In the genomic region with DNA sequence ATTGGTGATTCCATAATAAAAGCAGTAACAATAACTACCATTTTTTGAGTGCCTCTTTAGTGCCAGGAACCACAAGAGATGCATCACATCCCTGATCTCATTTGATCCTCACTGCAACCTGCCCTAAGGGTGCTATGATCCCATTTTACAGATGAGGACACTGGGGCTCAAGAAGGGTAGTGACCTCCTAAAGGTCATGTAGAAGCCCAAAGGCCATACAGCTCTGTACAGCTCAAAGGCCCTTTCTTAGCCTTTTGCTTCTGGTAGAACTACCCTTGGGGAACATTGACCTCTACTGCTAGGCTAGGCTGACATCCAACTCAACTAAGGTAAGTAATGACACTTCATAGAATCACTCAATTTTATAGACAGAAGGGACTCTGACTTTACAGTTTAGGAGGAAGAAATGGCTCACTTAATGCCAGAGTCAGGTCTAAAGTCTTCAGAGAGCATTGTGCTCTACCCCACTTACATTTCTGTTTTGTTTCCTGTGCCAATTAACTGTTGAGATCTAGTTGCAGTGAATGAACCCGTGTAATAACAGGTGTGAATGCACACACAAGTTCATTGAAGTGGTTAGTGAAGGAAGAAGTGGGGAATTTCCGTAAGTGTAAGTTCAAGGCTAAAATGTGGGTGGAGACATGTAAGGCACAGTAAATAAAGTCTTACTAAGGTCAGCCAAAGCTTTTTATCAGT, we compare ENCODE assay signal across 11 cellular contexts. TPM values are rescaled to one million over a fixed set of nuclear protein-coding genes. Genes with fewer than 3 reads are reported as not detected.
DNase-seq lines count a peak whose midpoint lies in the region; ATAC-seq and TF ChIP-seq lines count a peak whose summit lies in the region.
"Had no signal": no experiment of that assay in that cellular context is flagged by ENCODE, and none has a peak within 500 bp of the region (broad histone marks: within the 10 kb centered on the region; RNA-seq: fewer than 3 reads in every experiment).

No MANE protein-coding gene starts in this region.

- H3K27me3 ChIP-seq in CD4-positive, CD25-positive, alpha-beta regulatory T cell (ENCODE audit: control insufficient read depth, insufficient read depth, low read length), result no peaks in the 10 kb centered on the region
- H3K27me3 ChIP-seq in KMS-11 (ENCODE audit: insufficient read depth, low read depth) (no peaks in the 10 kb centered on the region), muscle layer of duodenum (ENCODE audit: low read depth, low read length) (no peaks in the 10 kb centered on the region), foreskin keratinocyte (no peaks in the 10 kb centered on the region)

- no peak overlapping the region for H2AFZ ChIP-seq in KMS-11 (ENCODE audit: low read depth)

- H3K36me3 Mint-ChIP-seq in CD4-positive, CD25-positive, alpha-beta regulatory T cell, result peaks cover 39% of the 10 kb centered on the region
- peaks cover 44% of the 10 kb centered on the region for H3K36me3 Mint-ChIP-seq in activated naive CD8-positive, alpha-beta T cell treated with anti-CD3 and anti-CD28 coated beads, Interleukin-2, amount 10 ng/mL, durations not matched to agents 7 days and 5 days

- H3K9ac ChIP-seq in KMS-11, result no peak overlapping the region

- H3K36me3 ChIP-seq in CD4-positive, CD25-positive, alpha-beta regulatory T cell (ENCODE audit: control insufficient read depth, insufficient read depth, low read length), result peaks cover 61% of the 10 kb centered on the region
- H3K36me3 ChIP-seq in KMS-11 (ENCODE audit: insufficient read depth) (0 out of 2 replicates have a peak, but pooled peaks cover 5% of the 10 kb centered on the region), muscle layer of duodenum (ENCODE audit: control insufficient read depth in 1 of 2, insufficient read depth in 2 of 2, low read length in 2 of 2) (peaks cover 15 to 35% of the 10 kb centered on the region in 2 donors)

- H3K4me1 ChIP-seq in CD4-positive, CD25-positive, alpha-beta regulatory T cell (ENCODE audit: control insufficient read depth, insufficient read depth, low read length, poor library complexity, severe bottlenecking), result peaks cover 33% of the 10 kb centered on the region
- H3K4me1 ChIP-seq in KMS-11 (ENCODE audit: low read depth, poor library complexity, severe bottlenecking), result peaks cover 41% of the 10 kb centered on the region
- H3K4me1 ChIP-seq in muscle layer of duodenum (ENCODE audit: control insufficient read depth in 1 of 2, insufficient read depth in 2 of 2, low read length in 2 of 2), result peaks cover 10 to 15% of the 10 kb centered on the region in 2 donors
- H3K4me1 ChIP-seq in foreskin keratinocyte, result no peaks in the 10 kb centered on the region

- H3K9me3 Mint-ChIP-seq in CD4-positive, CD25-positive, alpha-beta regulatory T cell, result peaks cover 0 to 1% (median 0%) of the 10 kb centered on the region in 7 donors
- no peaks in the 10 kb centered on the region for H3K9me3 Mint-ChIP-seq in activated naive CD8-positive, alpha-beta T cell treated with anti-CD3 and anti-CD28 coated beads, Interleukin-2, amount 10 ng/mL, durations not matched to agents 7 days and 5 days

- peak overlapping the region; percentile 7 for H3K4me2 ChIP-seq in KMS-11

- peak overlapping the region; percentile 68 for H3K4me3 ChIP-seq in CD4-positive, CD25-positive, alpha-beta regulatory T cell (ENCODE audit: low read depth, low read length)
- H3K4me3 ChIP-seq in KMS-11 (IDR thresholded peaks at IDR 0.05; ENCODE audit: insufficient read depth, low read depth, low read length) (no peak overlapping the region), muscle layer of duodenum (ENCODE audit: low read depth in 1 of 2, low read length in 2 of 2) (no peak overlapping the region)

- H3K9me3 ChIP-seq in CD4-positive, CD25-positive, alpha-beta regulatory T cell (ENCODE audit: control insufficient read depth in 2 of 2, low read length in 2 of 2), result no peaks in the 10 kb centered on the region
- no peaks in the 10 kb centered on the region for H3K9me3 ChIP-seq in muscle layer of duodenum (ENCODE audit: control insufficient read depth in 1 of 2, low read length in 2 of 2)

- peak overlapping the region; percentile 83 for H3K27ac ChIP-seq in CD4-positive, CD25-positive, alpha-beta regulatory T cell (ENCODE audit: insufficient read depth, low read length, poor library complexity, severe bottlenecking)
- H3K27ac ChIP-seq in KMS-11 (peak overlapping the region; percentile 9; the same call in 1 of the 2 replicates), muscle layer of duodenum (ENCODE audit: low read length) (peak overlapping the region; percentile 32), foreskin keratinocyte (no peak overlapping the region)
- H3K27ac ChIP-seq: C4-2B had no signal

- H3K27me3 Mint-ChIP-seq in CD4-positive, CD25-positive, alpha-beta regulatory T cell, result no peaks in the 10 kb centered on the region
- no peaks in the 10 kb centered on the region for H3K27me3 Mint-ChIP-seq in activated naive CD8-positive, alpha-beta T cell treated with anti-CD3 and anti-CD28 coated beads, Interleukin-2, amount 10 ng/mL, durations not matched to agents 7 days and 5 days

- DNase-seq in CD4-positive, CD25-positive, alpha-beta regulatory T cell, result peak in 2 of 3 donors; percentile 72 to 87
- no peak for DNase-seq in activated naive CD8-positive, alpha-beta T cell treated with anti-CD3 and anti-CD28 coated beads, Interleukin-2, amount 10 ng/mL, durations not matched to agents 7 days and 5 days
- DNase-seq in iPS-NIHi11 (ENCODE audit: low spot score) (no peak), foreskin keratinocyte (no peak)
- DNase-seq: NCI-H69, occipital lobe had no signal

- H3K27ac Mint-ChIP-seq in CD4-positive, CD25-positive, alpha-beta regulatory T cell, result peak overlapping the region; percentile 90 to 97 (median 91)
- peak overlapping the region; percentile 84 for H3K27ac Mint-ChIP-seq in activated naive CD8-positive, alpha-beta T cell treated with anti-CD3 and anti-CD28 coated beads, Interleukin-2, amount 10 ng/mL, durations not matched to agents 7 days and 5 days

- POLR2A ChIA-PET in activated naive CD8-positive, alpha-beta T cell treated with anti-CD3 and anti-CD28 coated beads, Interleukin-2, amount 10 ng/mL, durations not matched to agents 7 days and 5 days (lab: Charles Lee), result interaction anchor here (0.7 to 1.5 kb wide), 3 partner anchors 181 to 641 kb away, joined by 3 read pairs; no protein-coding TSS in a partner anchor

- no peaks in the 10 kb centered on the region for H3K79me2 ChIP-seq in KMS-11 (ENCODE audit: insufficient read depth, low read depth)

- TF ChIP-seq CTCF in KMS-11 (conservative IDR thresholded peaks at IDR 0.05; ENCODE audit: low read depth, low read length) (no peak), foreskin keratinocyte (conservative IDR thresholded peaks at IDR 0.05) (no peak)

- peak overlapping the region; percentile 15 to 78 (median 65) for H3K4me3 Mint-ChIP-seq in CD4-positive, CD25-positive, alpha-beta regulatory T cell
- peak overlapping the region; percentile 56 for H3K4me3 Mint-ChIP-seq in activated naive CD8-positive, alpha-beta T cell treated with anti-CD3 and anti-CD28 coated beads, Interleukin-2, amount 10 ng/mL, durations not matched to agents 7 days and 5 days

- H3K4me1 Mint-ChIP-seq in CD4-positive, CD25-positive, alpha-beta regulatory T cell, result peaks cover 24 to 72% (median 59%) of the 10 kb centered on the region in 4 donors
- H3K4me1 Mint-ChIP-seq in activated naive CD8-positive, alpha-beta T cell treated with anti-CD3 and anti-CD28 coated beads, Interleukin-2, amount 10 ng/mL, durations not matched to agents 7 days and 5 days, result peaks cover 35% of the 10 kb centered on the region

- no peaks in the 10 kb centered on the region for H4K20me1 ChIP-seq in KMS-11 (ENCODE audit: insufficient read depth)

- peak; percentile 89 for ATAC-seq in CD4-positive, CD25-positive, alpha-beta regulatory T cell (ENCODE audit: low read depth in 2 of 2)
- peak; percentile 91 for ATAC-seq in activated naive CD8-positive, alpha-beta T cell treated with anti-CD3 and anti-CD28 coated beads, Interleukin-2, amount 10 ng/mL, durations not matched to agents 7 days and 5 days (ENCODE audit: low read depth)
- ATAC-seq in HG03045 (IDR thresholded peaks at IDR 0.05; ENCODE audit: unreplicated experiment) (no peak), GM18870 (IDR thresholded peaks at IDR 0.05; ENCODE audit: unreplicated experiment) (no peak), foreskin keratinocyte (no peak)

RNA-seq across cellular contexts. Expression of gene SLC9A8, which starts 10.7 kb away (rescaled TPM):
- total RNA-seq in CD4-positive, CD25-positive, alpha-beta regulatory T cell, result 47.4 TPM
- polyA plus RNA-seq in CD4-positive, CD25-positive, alpha-beta regulatory T cell, result 1 to 10 TPM; 4.9 to 8.7 (median 7.0) TPM
- total RNA-seq in activated naive CD8-positive, alpha-beta T cell treated with anti-CD3 and anti-CD28 coated beads, Interleukin-2, amount 10 ng/mL, durations not matched to agents 7 days and 5 days, result 10 to 100 TPM; 18.8 to 22.3 TPM
- 3.7 and 5.9 TPM in 2 replicates for total RNA-seq in foreskin keratinocyte
- 1.7 and 2.3 TPM in 2 replicates for polyA plus RNA-seq in foreskin keratinocyte

Comparison
In these comparisons a context has a peak if more than half of its experiments do, and no peak if none do; other contexts are left out.
1. ATAC-seq: peak in CD4-positive, CD25-positive, alpha-beta regulatory T cell (2 of 2) and activated naive CD8-positive, alpha-beta T cell treated with anti-CD3 and anti-CD28 coated beads, Interleukin-2, amount 10 ng/mL, durations not matched to agents 7 days and 5 days (single experiment); none in HG03045 (single experiment), GM18870 (single experiment) and foreskin keratinocyte (single experiment).
2. DNase-seq: peak in CD4-positive, CD25-positive, alpha-beta regulatory T cell (2 of 3); none in activated naive CD8-positive, alpha-beta T cell treated with anti-CD3 and anti-CD28 coated beads, Interleukin-2, amount 10 ng/mL, durations not matched to agents 7 days and 5 days (single experiment), iPS-NIHi11 (single experiment) and foreskin keratinocyte (0 of 2).